Comparison of ENCODE assay signal across 1 cellular context in the genomic region with DNA sequence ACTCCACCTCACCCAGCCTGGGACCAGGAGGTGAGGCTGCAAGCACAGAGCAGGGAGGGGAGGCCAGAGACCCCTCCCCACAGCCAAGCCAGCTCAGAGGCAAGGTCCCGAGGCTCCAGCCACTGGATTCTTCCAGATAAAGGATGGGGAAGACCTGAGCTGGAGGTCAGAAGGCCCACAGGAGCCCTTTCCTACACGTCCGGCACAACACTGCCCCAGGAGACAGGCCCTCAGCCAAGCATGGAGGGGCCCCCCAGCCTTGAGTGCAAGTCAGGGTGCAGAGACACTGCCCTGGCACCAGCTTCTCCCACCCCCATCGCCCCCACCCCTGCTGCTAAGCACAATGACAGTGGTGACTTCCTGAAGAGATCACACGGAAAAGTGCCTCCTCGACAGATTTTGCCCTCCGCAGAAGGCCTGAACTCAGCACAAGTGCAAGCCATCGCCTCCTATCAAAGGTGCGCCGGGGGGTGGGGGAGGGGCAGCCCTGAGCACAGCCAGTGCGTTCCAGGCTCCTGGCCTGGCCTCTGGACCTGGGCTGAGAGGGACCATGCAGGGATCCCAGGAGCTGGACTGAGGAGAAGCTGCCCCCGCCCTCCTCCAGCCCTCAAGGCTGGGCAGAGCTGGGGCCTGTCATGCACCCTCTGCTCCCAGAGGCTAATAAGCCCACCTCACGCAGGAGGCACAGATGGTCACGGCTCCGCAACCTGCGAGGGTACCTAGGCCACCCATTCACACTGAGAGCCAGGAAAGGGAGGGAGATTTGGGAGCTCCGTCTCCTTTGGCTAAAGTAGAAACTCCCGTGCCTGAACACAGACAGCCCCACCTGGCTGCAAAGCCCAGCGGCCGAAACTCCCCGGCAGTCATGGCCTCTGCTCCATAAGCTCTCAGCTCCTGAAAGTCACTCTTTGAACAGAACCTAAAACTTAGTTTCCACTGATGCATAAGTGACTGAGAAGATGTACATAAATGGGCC.
A peak's percentile ranks its signal among the peaks of the same experiment; 100 is the strongest.
TF ChIP-seq lines count a peak whose summit lies in the region.

No MANE protein-coding gene starts in this region.

TF ChIP-seq in HepG2, 621 proteins besides CTCF, POLR2A, EP300 and RAD21 (continued from another document and continues in another):
- TF ChIP-seq, protein P1, sequence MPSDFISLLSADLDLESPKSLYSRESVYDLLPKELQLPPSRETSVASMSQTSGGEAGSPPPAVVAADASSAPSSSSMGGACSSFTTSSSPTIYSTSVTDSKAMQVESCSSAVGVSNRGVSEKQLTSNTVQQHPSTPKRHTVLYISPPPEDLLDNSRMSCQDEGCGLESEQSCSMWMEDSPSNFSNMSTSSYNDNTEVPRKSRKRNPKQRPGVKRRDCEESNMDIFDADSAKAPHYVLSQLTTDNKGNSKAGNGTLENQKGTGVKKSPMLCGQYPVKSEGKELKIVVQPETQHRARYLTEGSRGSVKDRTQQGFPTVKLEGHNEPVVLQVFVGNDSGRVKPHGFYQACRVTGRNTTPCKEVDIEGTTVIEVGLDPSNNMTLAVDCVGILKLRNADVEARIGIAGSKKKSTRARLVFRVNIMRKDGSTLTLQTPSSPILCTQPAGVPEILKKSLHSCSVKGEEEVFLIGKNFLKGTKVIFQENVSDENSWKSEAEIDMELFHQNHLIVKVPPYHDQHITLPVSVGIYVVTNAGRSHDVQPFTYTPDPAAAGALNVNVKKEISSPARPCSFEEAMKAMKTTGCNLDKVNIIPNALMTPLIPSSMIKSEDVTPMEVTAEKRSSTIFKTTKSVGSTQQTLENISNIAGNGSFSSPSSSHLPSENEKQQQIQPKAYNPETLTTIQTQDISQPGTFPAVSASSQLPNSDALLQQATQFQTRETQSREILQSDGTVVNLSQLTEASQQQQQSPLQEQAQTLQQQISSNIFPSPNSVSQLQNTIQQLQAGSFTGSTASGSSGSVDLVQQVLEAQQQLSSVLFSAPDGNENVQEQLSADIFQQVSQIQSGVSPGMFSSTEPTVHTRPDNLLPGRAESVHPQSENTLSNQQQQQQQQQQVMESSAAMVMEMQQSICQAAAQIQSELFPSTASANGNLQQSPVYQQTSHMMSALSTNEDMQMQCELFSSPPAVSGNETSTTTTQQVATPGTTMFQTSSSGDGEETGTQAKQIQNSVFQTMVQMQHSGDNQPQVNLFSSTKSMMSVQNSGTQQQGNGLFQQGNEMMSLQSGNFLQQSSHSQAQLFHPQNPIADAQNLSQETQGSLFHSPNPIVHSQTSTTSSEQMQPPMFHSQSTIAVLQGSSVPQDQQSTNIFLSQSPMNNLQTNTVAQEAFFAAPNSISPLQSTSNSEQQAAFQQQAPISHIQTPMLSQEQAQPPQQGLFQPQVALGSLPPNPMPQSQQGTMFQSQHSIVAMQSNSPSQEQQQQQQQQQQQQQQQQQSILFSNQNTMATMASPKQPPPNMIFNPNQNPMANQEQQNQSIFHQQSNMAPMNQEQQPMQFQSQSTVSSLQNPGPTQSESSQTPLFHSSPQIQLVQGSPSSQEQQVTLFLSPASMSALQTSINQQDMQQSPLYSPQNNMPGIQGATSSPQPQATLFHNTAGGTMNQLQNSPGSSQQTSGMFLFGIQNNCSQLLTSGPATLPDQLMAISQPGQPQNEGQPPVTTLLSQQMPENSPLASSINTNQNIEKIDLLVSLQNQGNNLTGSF (CRISPR knock-in tag; IDR thresholded peaks at IDR 0.05): no peak
- TF ChIP-seq RCOR2 (CRISPR knock-in tag; IDR thresholded peaks at IDR 0.05): no peak
- no peak for TF ChIP-seq MEIS2 (CRISPR knock-in tag; IDR thresholded peaks at IDR 0.05)
- no peak for TF ChIP-seq WIZ (CRISPR knock-in tag; IDR thresholded peaks at IDR 0.05)
- TF ChIP-seq RARG (CRISPR knock-in tag; IDR thresholded peaks at IDR 0.05; ENCODE audit: low read depth): no peak
- TF ChIP-seq SATB2 (CRISPR knock-in tag; IDR thresholded peaks at IDR 0.05): no peak
- TF ChIP-seq ZFP36L1 (CRISPR knock-in tag; IDR thresholded peaks at IDR 0.05): no peak
- TF ChIP-seq ZNF124 (CRISPR knock-in tag; IDR thresholded peaks at IDR 0.05): no peak
- TF ChIP-seq KDM4B (CRISPR knock-in tag; IDR thresholded peaks at IDR 0.05): no peak
- TF ChIP-seq ZNF607 (CRISPR knock-in tag; IDR thresholded peaks at IDR 0.05; ENCODE audit: borderline replicate concordance): 0 out of 2 replicates have a peak, but pooled peaks have one; percentile 24
- TF ChIP-seq POLR2G (IDR thresholded peaks at IDR 0.05; ENCODE audit: low read depth, low read length): no peak
- TF ChIP-seq UBTF (CRISPR knock-in tag; IDR thresholded peaks at IDR 0.05): peak; percentile 77
- no peak for TF ChIP-seq ZNF33B (CRISPR knock-in tag; IDR thresholded peaks at IDR 0.05)
- no peak for TF ChIP-seq ATF1 (CRISPR knock-in tag; IDR thresholded peaks at IDR 0.05)
- TF ChIP-seq JUNB (CRISPR knock-in tag; IDR thresholded peaks at IDR 0.05; ENCODE audit: borderline replicate concordance): no peak
- TF ChIP-seq ZSCAN29 (CRISPR knock-in tag; conservative IDR thresholded peaks at IDR 0.05): no peak
- TF ChIP-seq ZSCAN25 (CRISPR knock-in tag; IDR thresholded peaks at IDR 0.05): no peak
- no peak for TF ChIP-seq PITX1 (CRISPR knock-in tag; IDR thresholded peaks at IDR 0.05)
- TF ChIP-seq, protein P2, sequence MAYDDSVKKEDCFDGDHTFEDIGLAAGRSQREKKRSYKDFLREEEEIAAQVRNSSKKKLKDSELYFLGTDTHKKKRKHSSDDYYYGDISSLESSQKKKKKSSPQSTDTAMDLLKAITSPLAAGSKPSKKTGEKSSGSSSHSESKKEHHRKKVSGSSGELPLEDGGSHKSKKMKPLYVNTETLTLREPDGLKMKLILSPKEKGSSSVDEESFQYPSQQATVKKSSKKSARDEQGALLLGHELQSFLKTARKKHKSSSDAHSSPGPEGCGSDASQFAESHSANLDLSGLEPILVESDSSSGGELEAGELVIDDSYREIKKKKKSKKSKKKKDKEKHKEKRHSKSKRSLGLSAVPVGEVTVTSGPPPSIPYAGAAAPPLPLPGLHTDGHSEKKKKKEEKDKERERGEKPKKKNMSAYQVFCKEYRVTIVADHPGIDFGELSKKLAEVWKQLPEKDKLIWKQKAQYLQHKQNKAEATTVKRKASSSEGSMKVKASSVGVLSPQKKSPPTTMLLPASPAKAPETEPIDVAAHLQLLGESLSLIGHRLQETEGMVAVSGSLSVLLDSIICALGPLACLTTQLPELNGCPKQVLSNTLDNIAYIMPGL (CRISPR knock-in tag; IDR thresholded peaks at IDR 0.05; ENCODE audit: borderline replicate concordance in 1 of 2, low read depth in 1 of 2): peak in 1 of 2 experiments; percentile 33; a peak in 1 of 4 replicates
- TF ChIP-seq NFKB2 (CRISPR knock-in tag; IDR thresholded peaks at IDR 0.05; ENCODE audit: borderline replicate concordance): no peak; the same call in 1 of the 2 replicates
- TF ChIP-seq NFYC (CRISPR knock-in tag; IDR thresholded peaks at IDR 0.05): no peak
- no peak; the same call in 1 of the 2 replicates for TF ChIP-seq HNRNPL (IDR thresholded peaks at IDR 0.05; ENCODE audit: low read depth, low read length)
- TF ChIP-seq, protein P3, sequence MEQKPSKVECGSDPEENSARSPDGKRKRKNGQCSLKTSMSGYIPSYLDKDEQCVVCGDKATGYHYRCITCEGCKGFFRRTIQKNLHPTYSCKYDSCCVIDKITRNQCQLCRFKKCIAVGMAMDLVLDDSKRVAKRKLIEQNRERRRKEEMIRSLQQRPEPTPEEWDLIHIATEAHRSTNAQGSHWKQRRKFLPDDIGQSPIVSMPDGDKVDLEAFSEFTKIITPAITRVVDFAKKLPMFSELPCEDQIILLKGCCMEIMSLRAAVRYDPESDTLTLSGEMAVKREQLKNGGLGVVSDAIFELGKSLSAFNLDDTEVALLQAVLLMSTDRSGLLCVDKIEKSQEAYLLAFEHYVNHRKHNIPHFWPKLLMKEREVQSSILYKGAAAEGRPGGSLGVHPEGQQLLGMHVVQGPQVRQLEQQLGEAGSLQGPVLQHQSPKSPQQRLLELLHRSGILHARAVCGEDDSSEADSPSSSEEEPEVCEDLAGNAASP (CRISPR knock-in tag; IDR thresholded peaks at IDR 0.05; ENCODE audit: borderline replicate concordance): no peak; the same call in 1 of the 2 replicates
- TF ChIP-seq, protein P4, sequence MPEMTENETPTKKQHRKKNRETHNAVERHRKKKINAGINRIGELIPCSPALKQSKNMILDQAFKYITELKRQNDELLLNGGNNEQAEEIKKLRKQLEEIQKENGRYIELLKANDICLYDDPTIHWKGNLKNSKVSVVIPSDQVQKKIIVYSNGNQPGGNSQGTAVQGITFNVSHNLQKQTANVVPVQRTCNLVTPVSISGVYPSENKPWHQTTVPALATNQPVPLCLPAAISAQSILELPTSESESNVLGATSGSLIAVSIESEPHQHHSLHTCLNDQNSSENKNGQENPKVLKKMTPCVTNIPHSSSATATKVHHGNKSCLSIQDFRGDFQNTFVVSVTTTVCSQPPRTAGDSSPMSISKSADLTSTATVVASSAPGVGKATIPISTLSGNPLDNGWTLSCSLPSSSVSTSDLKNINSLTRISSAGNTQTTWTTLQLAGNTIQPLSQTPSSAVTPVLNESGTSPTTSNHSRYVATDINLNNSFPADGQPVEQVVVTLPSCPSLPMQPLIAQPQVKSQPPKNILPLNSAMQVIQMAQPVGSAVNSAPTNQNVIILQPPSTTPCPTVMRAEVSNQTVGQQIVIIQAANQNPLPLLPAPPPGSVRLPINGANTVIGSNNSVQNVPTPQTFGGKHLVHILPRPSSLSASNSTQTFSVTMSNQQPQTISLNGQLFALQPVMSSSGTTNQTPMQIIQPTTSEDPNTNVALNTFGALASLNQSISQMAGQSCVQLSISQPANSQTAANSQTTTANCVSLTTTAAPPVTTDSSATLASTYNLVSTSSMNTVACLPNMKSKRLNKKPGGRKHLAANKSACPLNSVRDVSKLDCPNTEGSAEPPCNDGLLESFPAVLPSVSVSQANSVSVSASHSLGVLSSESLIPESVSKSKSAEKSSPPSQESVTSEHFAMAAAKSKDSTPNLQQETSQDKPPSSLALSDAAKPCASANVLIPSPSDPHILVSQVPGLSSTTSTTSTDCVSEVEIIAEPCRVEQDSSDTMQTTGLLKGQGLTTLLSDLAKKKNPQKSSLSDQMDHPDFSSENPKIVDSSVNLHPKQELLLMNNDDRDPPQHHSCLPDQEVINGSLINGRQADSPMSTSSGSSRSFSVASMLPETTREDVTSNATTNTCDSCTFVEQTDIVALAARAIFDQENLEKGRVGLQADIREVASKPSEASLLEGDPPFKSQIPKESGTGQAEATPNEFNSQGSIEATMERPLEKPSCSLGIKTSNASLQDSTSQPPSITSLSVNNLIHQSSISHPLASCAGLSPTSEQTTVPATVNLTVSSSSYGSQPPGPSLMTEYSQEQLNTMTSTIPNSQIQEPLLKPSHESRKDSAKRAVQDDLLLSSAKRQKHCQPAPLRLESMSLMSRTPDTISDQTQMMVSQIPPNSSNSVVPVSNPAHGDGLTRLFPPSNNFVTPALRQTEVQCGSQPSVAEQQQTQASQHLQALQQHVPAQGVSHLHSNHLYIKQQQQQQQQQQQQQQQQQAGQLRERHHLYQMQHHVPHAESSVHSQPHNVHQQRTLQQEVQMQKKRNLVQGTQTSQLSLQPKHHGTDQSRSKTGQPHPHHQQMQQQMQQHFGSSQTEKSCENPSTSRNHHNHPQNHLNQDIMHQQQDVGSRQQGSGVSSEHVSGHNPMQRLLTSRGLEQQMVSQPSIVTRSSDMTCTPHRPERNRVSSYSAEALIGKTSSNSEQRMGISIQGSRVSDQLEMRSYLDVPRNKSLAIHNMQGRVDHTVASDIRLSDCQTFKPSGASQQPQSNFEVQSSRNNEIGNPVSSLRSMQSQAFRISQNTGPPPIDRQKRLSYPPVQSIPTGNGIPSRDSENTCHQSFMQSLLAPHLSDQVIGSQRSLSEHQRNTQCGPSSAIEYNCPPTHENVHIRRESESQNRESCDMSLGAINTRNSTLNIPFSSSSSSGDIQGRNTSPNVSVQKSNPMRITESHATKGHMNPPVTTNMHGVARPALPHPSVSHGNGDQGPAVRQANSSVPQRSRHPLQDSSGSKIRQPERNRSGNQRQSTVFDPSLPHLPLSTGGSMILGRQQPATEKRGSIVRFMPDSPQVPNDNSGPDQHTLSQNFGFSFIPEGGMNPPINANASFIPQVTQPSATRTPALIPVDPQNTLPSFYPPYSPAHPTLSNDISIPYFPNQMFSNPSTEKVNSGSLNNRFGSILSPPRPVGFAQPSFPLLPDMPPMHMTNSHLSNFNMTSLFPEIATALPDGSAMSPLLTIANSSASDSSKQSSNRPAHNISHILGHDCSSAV (CRISPR knock-in tag; IDR thresholded peaks at IDR 0.05; ENCODE audit: borderline replicate concordance): no peak
- no peak for TF ChIP-seq ZNF530 (CRISPR knock-in tag; IDR thresholded peaks at IDR 0.05; ENCODE audit: low read depth)
- no peak for TF ChIP-seq ZNF333 (CRISPR knock-in tag; IDR thresholded peaks at IDR 0.05; ENCODE audit: borderline replicate concordance)
- no peak for TF ChIP-seq ZNF616 (CRISPR knock-in tag; IDR thresholded peaks at IDR 0.05; ENCODE audit: low read depth)
- TF ChIP-seq, protein P5, sequence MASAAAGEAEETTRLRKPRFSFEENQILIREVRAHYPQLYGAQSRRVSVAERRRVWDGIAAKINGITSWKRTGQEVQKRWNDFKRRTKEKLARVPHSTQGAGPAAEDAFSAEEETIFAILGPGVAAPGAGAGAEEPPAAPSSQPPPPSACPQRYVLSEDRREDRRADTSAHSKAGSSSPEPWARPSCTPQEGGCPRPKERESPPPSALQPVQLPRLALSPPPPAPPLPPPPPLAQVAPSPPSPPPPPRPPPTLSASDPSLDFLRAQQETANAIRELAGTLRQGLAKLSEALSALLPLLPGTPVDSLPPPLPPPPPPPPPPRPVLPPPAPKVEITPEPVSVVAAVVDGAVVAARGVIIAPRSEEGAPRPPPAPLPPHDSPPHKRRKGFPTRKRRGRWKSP (CRISPR knock-in tag; IDR thresholded peaks at IDR 0.05): no peak
- TF ChIP-seq ZFP1 (CRISPR knock-in tag; IDR thresholded peaks at IDR 0.05): no peak
- no peak for TF ChIP-seq MXD4 (CRISPR knock-in tag; IDR thresholded peaks at IDR 0.05)
